In the genomic region with DNA sequence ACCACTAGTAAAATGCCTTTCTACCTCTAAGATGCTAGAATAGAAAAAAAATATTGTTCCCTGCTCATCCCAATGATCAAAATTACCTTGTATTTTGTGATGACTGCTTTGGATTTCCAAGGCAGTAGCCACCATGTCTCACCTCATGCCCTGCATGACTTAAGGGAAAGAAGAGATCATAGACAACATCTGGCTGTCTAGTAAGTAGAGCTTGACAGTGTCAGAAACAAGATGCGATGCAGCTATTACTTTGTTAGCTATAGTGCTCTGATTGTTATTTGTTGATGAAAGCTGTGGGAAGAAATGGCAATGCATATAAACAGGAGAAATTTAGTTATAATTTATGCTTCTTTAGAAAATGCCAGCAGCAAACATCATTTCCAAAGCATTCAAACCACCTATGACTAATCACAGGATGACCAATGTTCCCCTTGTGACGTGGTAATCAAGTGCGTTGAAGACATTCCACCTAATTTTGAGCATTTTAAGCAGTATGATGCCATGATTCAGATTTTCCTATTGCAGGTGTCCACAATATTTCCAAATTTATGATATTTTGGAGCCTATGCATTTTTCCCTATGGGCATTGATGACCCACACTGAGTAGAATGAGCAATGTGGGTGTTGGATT, we compare ENCODE assay signal across 16 cellular contexts.
DNase-seq lines count a peak whose midpoint lies in the region; ATAC-seq and TF ChIP-seq lines count a peak whose summit lies in the region.
"Had no signal": no experiment of that assay in that cellular context is flagged by ENCODE, and none has a peak within 500 bp of the region (broad histone marks: within the 10 kb centered on the region; RNA-seq: fewer than 3 reads in every experiment).

No MANE protein-coding gene starts in this region.

- H4K5ac ChIP-seq in IMR-90 (ENCODE audit: low read depth, low read length), result no peak overlapping the region

- no peak overlapping the region for H3K56ac ChIP-seq in IMR-90 (ENCODE audit: extremely low read depth, insufficient read depth, low read length)

- H4K91ac ChIP-seq in IMR-90 (ENCODE audit: insufficient read depth, low read depth, low read length), result no peak overlapping the region
- H4K91ac ChIP-seq in mesenchymal stem cell (ENCODE audit: low read length), result no peak overlapping the region

- peaks cover 31% of the 10 kb centered on the region for H3K4me1 Mint-ChIP-seq in mesothelial cell of epicardium
- H3K4me1 Mint-ChIP-seq: brain had no signal

- H2BK20ac ChIP-seq in IMR-90 (ENCODE audit: low read depth, low read length), result peak overlapping the region; percentile 49

- POLR2A ChIA-PET in IMR-90 (lab: Charles Lee; ENCODE audit: unreplicated experiment), result no interaction called here

- dilution Hi-C loops in IMR-90 (cut with HindIII; ENCODE audit: low sequenced_read_pairs, unreplicated experiment), result no loop called here

- no peak overlapping the region for H2AK9ac ChIP-seq in IMR-90 (replicated peaks; ENCODE audit: low read depth, low read length, poor library complexity)

- intact Hi-C loops in IMR-90 (cut with micrococcal nuclease), result no loop called here

- no peaks in the 10 kb centered on the region for H3K36me3 Mint-ChIP-seq in mesothelial cell of epicardium
- H3K36me3 Mint-ChIP-seq: brain had no signal

- no TSS peak for BruUV-seq in IMR-90 (replicated peaks; lab: Mats Ljungman, UMichigan)

- no peaks in the 10 kb centered on the region for H3K79me1 ChIP-seq in IMR-90 (ENCODE audit: low read depth in 1 of 2, low read length in 2 of 2)
- no peaks in the 10 kb centered on the region for H3K79me1 ChIP-seq in mesenchymal stem cell (replicated peaks; ENCODE audit: low read length, poor library complexity, severe bottlenecking)

- no peak for TF ChIP-seq RAD21 in IMR-90 (IDR thresholded peaks at IDR 0.05; ENCODE audit: low read length)

- no peaks in the 10 kb centered on the region for H3K9me1 ChIP-seq in IMR-90 (ENCODE audit: insufficient read depth, low read length)

- no peak overlapping the region for H3K27ac ChIP-seq in IMR-90 (ENCODE audit: insufficient read depth, low read length)
- no peak overlapping the region for H3K27ac ChIP-seq in mesenchymal stem cell (ENCODE audit: low read length, poor library complexity, severe bottlenecking)
- H3K27ac ChIP-seq: VCaP had no signal

- no peak overlapping the region for H3K27ac Mint-ChIP-seq in mesothelial cell of epicardium
- H3K27ac Mint-ChIP-seq: brain had no signal

- H3K9me3 ChIP-seq in IMR-90 (ENCODE audit: control insufficient read depth, insufficient read depth, low read length), result no peaks in the 10 kb centered on the region
- no peaks in the 10 kb centered on the region for H3K9me3 ChIP-seq in mesenchymal stem cell (ENCODE audit: control insufficient read depth, low read length)
- H3K9me3 ChIP-seq: Caco-2 had no signal

- in situ Hi-C loops in IMR-90 (cut with MboI; ENCODE audit: low sequenced_read_pairs), result no loop called here
- in situ Hi-C loops in GM13976 (cut with MboI; ENCODE audit: low sequenced_read_pairs, unreplicated experiment), result no loop called here

- peaks cover 20% of the 10 kb centered on the region for H3K9me3 Mint-ChIP-seq in mesothelial cell of epicardium

- H2AK5ac ChIP-seq in IMR-90 (ENCODE audit: low read depth, low read length) (no peak overlapping the region), mesenchymal stem cell (ENCODE audit: low read length, severe bottlenecking) (no peak overlapping the region)

- H3K27me3 ChIP-seq in IMR-90 (ENCODE audit: control insufficient read depth, insufficient read depth, low read length) (no peaks in the 10 kb centered on the region), mesenchymal stem cell (ENCODE audit: control insufficient read depth in 1 of 2, insufficient read depth in 1 of 2, low read length in 2 of 2) (no peaks in the 10 kb centered on the region)

- peak overlapping the region; percentile 23; the same call in 1 of the 2 replicates for H3K14ac ChIP-seq in IMR-90 (replicated peaks; ENCODE audit: low read depth, low read length)
- no peak overlapping the region for H3K14ac ChIP-seq in mesenchymal stem cell (ENCODE audit: low read length in 2 of 2)

- peak; percentile 81 for ATAC-seq in IMR-90 (ENCODE audit: low read depth)
- no peak for ATAC-seq in HG03439 (IDR thresholded peaks at IDR 0.05; ENCODE audit: unreplicated experiment)
- ATAC-seq: esophagus mucosa, GM12878, Right ventricle myocardium inferior had no signal

- H3K4me2 ChIP-seq in IMR-90 (ENCODE audit: low read depth, low read length) (peak overlapping the region; percentile 48; the same call in 1 of the 2 replicates), mesenchymal stem cell (ENCODE audit: low read length, poor library complexity, severe bottlenecking) (no peak overlapping the region)

- H3K23ac ChIP-seq in IMR-90 (ENCODE audit: low read depth, low read length) (no peak overlapping the region), mesenchymal stem cell (ENCODE audit: low read length in 2 of 2) (no peak overlapping the region)

- H3K9ac ChIP-seq in IMR-90 (ENCODE audit: low read depth, low read length) (no peak overlapping the region), mesenchymal stem cell (ENCODE audit: low read length) (peak overlapping the region; percentile 46)

- H2AFZ ChIP-seq in IMR-90 (replicated peaks; ENCODE audit: low read length, poor library complexity) (no peak overlapping the region), mesenchymal stem cell (ENCODE audit: low read depth, low read length) (no peak overlapping the region)

- no peaks in the 10 kb centered on the region for H4K20me1 ChIP-seq in IMR-90 (ENCODE audit: insufficient read depth, low read length)

- H3K27me3 Mint-ChIP-seq in mesothelial cell of epicardium (ENCODE audit: low read depth), result peaks cover 2% of the 10 kb centered on the region

- H2BK5ac ChIP-seq in IMR-90 (ENCODE audit: low read depth, low read length, poor library complexity, severe bottlenecking), result peak overlapping the region; percentile 66
- H2BK5ac ChIP-seq in mesenchymal stem cell (ENCODE audit: low read depth, low read length, poor library complexity, severe bottlenecking), result no peak overlapping the region

- peak overlapping the region; percentile 51; the same call in 1 of the 2 replicates for H3K4ac ChIP-seq in IMR-90 (ENCODE audit: low read depth, low read length)
- H3K4ac ChIP-seq in mesenchymal stem cell (ENCODE audit: low read depth in 1 of 2, low read length in 2 of 2), result no peak overlapping the region

- H3K18ac ChIP-seq in IMR-90 (ENCODE audit: low read depth, low read length), result peak overlapping the region; percentile 30; the same call in 1 of the 2 replicates
- H3K18ac ChIP-seq in mesenchymal stem cell (ENCODE audit: low read depth in 1 of 2, low read length in 2 of 2), result no peak overlapping the region

- H3K36me3 ChIP-seq in IMR-90 (ENCODE audit: control insufficient read depth, insufficient read depth, low read length) (no peaks in the 10 kb centered on the region), mesenchymal stem cell (ENCODE audit: control insufficient read depth in 1 of 2, insufficient read depth in 2 of 2, low read depth in 1 of 2, low read length in 2 of 2) (no peaks in the 10 kb centered on the region)

- no peak for TF ChIP-seq POLR2A in IMR-90 (IDR thresholded peaks at IDR 0.05; ENCODE audit: low read depth, low read length)

- TF ChIP-seq CTCF in IMR-90 (conservative IDR thresholded peaks at IDR 0.05; ENCODE audit: low read depth, low read length) (no peak), cardiac fibroblast (IDR thresholded peaks at IDR 0.05; ENCODE audit: low read depth, low read length) (no peak), GM13976 (IDR thresholded peaks at IDR 0.05; ENCODE audit: borderline replicate concordance, control extremely low read depth, extremely low read depth, insufficient read depth, missing control alignments) (no peak), mesothelial cell of epicardium (IDR thresholded peaks at IDR 0.05; ENCODE audit: unreplicated experiment) (no peak)

- DNase-seq in CD1c-positive myeloid dendritic cell (ENCODE audit: extremely low spot score) (peak; percentile 60), IMR-90 (peak; percentile 96), cardiac fibroblast (ENCODE audit: low read depth in 2 of 2) (peak; percentile 59 to 96), mesenchymal stem cell (peak; percentile 83), GM13976 (ENCODE audit: low spot score) (no peak), mesothelial cell of epicardium (ENCODE audit: low spot score in 2 of 2, unreplicated experiment in 2 of 2) (no peak)
- no peak for DNase-seq in activated effector memory CD4-positive, alpha-beta T cell treated with anti-CD3 and anti-CD28 coated beads, Interleukin-2, amount 50 U/mL, for 16 hours
- DNase-seq: activated T-cell treated with anti-CD3 and anti-CD28 coated beads for 4 hours, Caco-2, nucleus accumbens had no signal

- H3K4me3 ChIP-seq in IMR-90 (ENCODE audit: insufficient read depth, low read depth, low read length) (no peak overlapping the region), cardiac fibroblast (replicated peaks in 1 of 2; ENCODE audit: low read depth in 2 of 2, low read length in 2 of 2) (no peak overlapping the region), mesenchymal stem cell (ENCODE audit: insufficient read depth in 1 of 2, low read depth in 1 of 2, low read length in 2 of 2) (no peak overlapping the region)
- H3K4me3 ChIP-seq: GM12878 had no signal

- CTCF ChIA-PET in IMR-90 (lab: Yijun Ruan, JAX), result no interaction called here

- H2BK15ac ChIP-seq in IMR-90 (ENCODE audit: low read depth, low read length) (no peak overlapping the region), mesenchymal stem cell (ENCODE audit: low read depth, poor library complexity, severe bottlenecking) (no peak overlapping the region)

- no peak overlapping the region for H3K4me3 Mint-ChIP-seq in mesothelial cell of epicardium
- H3K4me3 Mint-ChIP-seq: brain had no signal

- no peak overlapping the region for H2BK12ac ChIP-seq in mesenchymal stem cell (ENCODE audit: low read length in 2 of 2)

- H2BK120ac ChIP-seq in IMR-90 (ENCODE audit: low read depth, low read length) (peak overlapping the region; percentile 23; the same call in 1 of the 2 replicates), mesenchymal stem cell (ENCODE audit: low read depth, low read length) (no peak overlapping the region)

- WGBS in IMR-90 (ENCODE audit: extremely low coverage in 2 of 2, insufficient read length in 1 of 2), 2 experiments, result 0% methylated on average over 1 of the region's 3 CpGs; no CpG with 5 or more reads in 1 of the 2 experiments
- WGBS in mesenchymal stem cell, result 0% methylated on average over 2 of the region's 3 CpGs

- H3K4me1 ChIP-seq in IMR-90 (ENCODE audit: control insufficient read depth, insufficient read depth, low read length) (peaks cover 4% of the 10 kb centered on the region), mesenchymal stem cell (ENCODE audit: control insufficient read depth, insufficient read depth, low read depth, low read length) (peaks cover 5% of the 10 kb centered on the region)

- H4K8ac ChIP-seq in IMR-90 (ENCODE audit: low read depth in 2 of 2, low read length in 2 of 2) (no peak overlapping the region), mesenchymal stem cell (ENCODE audit: low read length) (no peak overlapping the region)

TF ChIP-seq in IMR-90, 13 proteins besides CTCF, POLR2A, EP300 and RAD21 (continues in another document):
- TF ChIP-seq RFX5 (IDR thresholded peaks at IDR 0.05; ENCODE audit: low read depth, low read length) (no peak), MAFK (IDR thresholded peaks at IDR 0.05; ENCODE audit: low read depth, low read length) (no peak), BHLHE40 (IDR thresholded peaks at IDR 0.05; ENCODE audit: low read depth, low read length) (no peak; the same call in 1 of the 2 replicates), SMC3 (IDR thresholded peaks at IDR 0.05; ENCODE audit: low read depth, low read length) (no peak)

Comparison
In these comparisons a context has a peak if more than half of its experiments do, and no peak if none do; other contexts are left out.
1. DNase-seq: peak in CD1c-positive myeloid dendritic cell (single experiment), IMR-90 (single experiment), cardiac fibroblast (2 of 2) and mesenchymal stem cell (single experiment); none in activated effector memory CD4-positive, alpha-beta T cell treated with anti-CD3 and anti-CD28 coated beads, Interleukin-2, amount 50 U/mL, for 16 hours (single experiment), GM13976 (single experiment) and mesothelial cell of epicardium (0 of 2).